ENCODE assay signal across 9 cellular contexts in the genomic region with DNA sequence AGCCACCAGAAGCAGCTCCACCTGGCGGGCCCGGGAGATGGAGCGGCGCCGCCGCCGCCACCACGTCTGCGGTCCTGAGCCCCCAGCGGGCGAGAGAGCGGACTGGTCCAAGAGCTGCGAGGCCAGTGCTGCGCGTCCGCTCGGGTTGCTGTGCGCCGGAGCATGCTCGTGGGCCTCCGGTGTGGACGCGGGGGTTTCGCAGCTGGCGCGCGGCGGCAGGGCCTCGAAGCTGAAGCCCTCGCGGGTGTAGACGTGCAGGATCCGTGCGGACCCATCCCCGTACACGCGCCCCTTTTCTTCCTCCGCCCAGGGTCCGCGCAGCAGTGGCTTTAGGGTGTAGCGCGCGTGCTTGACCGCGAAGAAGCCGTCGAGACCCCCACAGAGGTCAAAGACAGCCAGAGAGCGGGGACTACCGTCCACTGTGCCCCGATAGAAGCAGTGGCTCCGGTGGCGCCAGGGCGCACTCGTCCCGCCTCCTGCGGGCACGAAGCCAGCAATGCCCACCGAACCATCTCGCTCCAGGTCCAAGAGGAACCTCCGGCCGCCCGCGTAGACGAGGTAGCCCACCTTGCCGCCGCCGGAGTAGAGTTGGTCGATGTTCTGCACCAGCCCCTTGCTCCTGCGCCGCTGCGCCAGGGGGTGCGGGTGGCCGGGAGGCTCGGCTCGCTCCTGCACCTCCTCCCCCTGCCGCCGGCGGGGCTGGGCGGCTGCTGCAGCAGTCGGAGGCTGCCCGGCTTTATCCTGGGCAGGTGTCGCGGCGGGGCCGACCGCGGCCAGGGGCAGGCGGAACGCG. TPM values are rescaled to one million over a fixed set of nuclear protein-coding genes. Genes with fewer than 3 reads are reported as not detected.
DNase-seq lines count a peak whose midpoint lies in the region; ATAC-seq and TF ChIP-seq lines count a peak whose summit lies in the region.
"Had no signal": no experiment of that assay in that cellular context is flagged by ENCODE, and none has a peak within 500 bp of the region (broad histone marks: within the 10 kb centered on the region; RNA-seq: fewer than 3 reads in every experiment).

No MANE protein-coding gene starts in this region.

- H3K4me1 ChIP-seq in right lobe of liver = peaks cover 0 to 20% (median 0%) of the 10 kb centered on the region in 4 donors
- peaks cover 0 to 50% (median 18%) of the 10 kb centered on the region in 4 donors for H3K4me1 ChIP-seq in tibial artery
- H3K4me1 ChIP-seq: BLaER1 treated with 17β-estradiol and CSF1 and Interleukin-3, amounts not matched to agents 10 nM and 100 nM had no signal

- peak; percentile 47 to 54 (median 48) for ATAC-seq in right lobe of liver
- ATAC-seq in GM21367 (IDR thresholded peaks at IDR 0.05; ENCODE audit: unreplicated experiment) = no peak

- H3K9me3 ChIP-seq in right lobe of liver (no peaks in the 10 kb centered on the region), tibial artery (no peaks in the 10 kb centered on the region)

- WGBS in right lobe of liver (ENCODE audit: insufficient coverage, low coverage, low lambda C conversion rate, missing lambda C conversion rate) = 4% methylated on average over 10 of the region's 90 CpGs

- H3K27ac ChIP-seq in right lobe of liver = peak overlapping the region; percentile 17 to 37 (median 28)
- H3K27ac ChIP-seq in tibial artery = peak overlapping the region; percentile 45 to 70
- H3K27ac ChIP-seq: BLaER1 treated with 17β-estradiol and CSF1 and Interleukin-3, amounts not matched to agents 10 nM and 100 nM had no signal

- intact Hi-C loops in right lobe of liver (cut with DNase I) (no loop called here), tibial artery (cut with DNase I; ENCODE audit: low total_unique reads) (loop anchor here (10.0 kb wide), 1 partner anchor 739 kb away; no protein-coding TSS in a partner anchor)

- H3K27me3 ChIP-seq in right lobe of liver (peaks cover 0 to 3% of the 10 kb centered on the region in 2 donors), tibial artery (peaks cover 0 to 4% of the 10 kb centered on the region in 2 donors)

- TF ChIP-seq CTCF in choroid plexus epithelial cell (conservative IDR thresholded peaks at IDR 0.05; ENCODE audit: low read depth, low read length) (peak; percentile 45), right lobe of liver (IDR thresholded peaks at IDR 0.05) (peak in 3 of 4 donors; percentile 18 to 41 (median 26)), tibial artery (IDR thresholded peaks at IDR 0.05) (peak; percentile 17 to 40)

- DNase-seq in NCI-H2171 (lab: John Stamatoyannopoulos, UW) (peak; percentile 21), NCI-H2171 treated with DMSO at 0.1 percent for 48 hours (lab: John Stamatoyannopoulos, UW) (no peak), choroid plexus epithelial cell (ENCODE audit: low read depth) (peak; percentile 34), right lobe of liver (peak; percentile 38 to 56 (median 49)), tibial artery (peak; percentile 40 to 71), GDM1 (lab: John Stamatoyannopoulos, UW) (no peak), NCI-H510A treated with DMSO at 0.1 percent for 48 hours (lab: John Stamatoyannopoulos, UW) (no peak)

- TF ChIP-seq POLR2A in right lobe of liver (IDR thresholded peaks at IDR 0.05) = no peak

- peak overlapping the region; percentile 63 for H3K4me3 ChIP-seq in choroid plexus epithelial cell (ENCODE audit: low read depth, low read length)
- H3K4me3 ChIP-seq in right lobe of liver = peak overlapping the region; percentile 30 to 48 (median 40)
- H3K4me3 ChIP-seq in tibial artery = peak overlapping the region; percentile 62 to 75

- no peaks in the 10 kb centered on the region for H3K36me3 ChIP-seq in right lobe of liver
- H3K36me3 ChIP-seq in tibial artery = no peaks in the 10 kb centered on the region
- H3K36me3 ChIP-seq: BLaER1 treated with 17β-estradiol and CSF1 and Interleukin-3, amounts not matched to agents 10 nM and 100 nM had no signal

RNA-seq across cellular contexts. Expression of gene ADAMTS5, which starts 1.1 kb away (rescaled TPM):
- 1 to 10 TPM in 2 of 6 experiments, under 1 TPM in 4; 0.43 to 1.1 (median 0.47) TPM for total RNA-seq in right lobe of liver

Comparison
In these comparisons a context has a peak if more than half of its experiments do, and no peak if none do; other contexts are left out.
1. DNase-seq: peak in NCI-H2171 (single experiment), choroid plexus epithelial cell (single experiment), right lobe of liver (3 of 3) and tibial artery (2 of 2); none in NCI-H2171 treated with DMSO at 0.1 percent for 48 hours (single experiment), GDM1 (single experiment) and NCI-H510A treated with DMSO at 0.1 percent for 48 hours (single experiment).
2. Peak in every context shown above with its lines, with median percentiles within 50 percentile points of each other: H3K4me3 ChIP-seq and CTCF ChIP-seq.